ENCODE assay signal across 22 cellular contexts in genomic region chr15:35305031-35305555, GRCh38.
DNase-seq lines count a peak whose midpoint lies in the region; ATAC-seq, FAIRE-seq and TF ChIP-seq lines count a peak whose summit lies in the region.
"Had no signal": no experiment of that assay in that cellular context is flagged by ENCODE, and none has a peak within 500 bp of the region (broad histone marks: within the 10 kb centered on the region; RNA-seq: fewer than 3 reads in every experiment).

No MANE protein-coding gene starts in this region.

- POLR2A ChIA-PET in PC-9 (lab: Charles Lee; ENCODE audit: unreplicated experiment): interaction anchor here (0.6 kb wide), 1 partner anchor 51 kb away, joined by 11 read pairs; no protein-coding TSS in a partner anchor

- H3K9me3 ChIP-seq in PC-9 (ENCODE audit: insufficient read depth, low read depth): no peaks in the 10 kb centered on the region
- no peaks in the 10 kb centered on the region for H3K9me3 ChIP-seq in pancreas
- H3K9me3 ChIP-seq: stomach had no signal

- DNase-seq in EH (ENCODE audit: low read depth) (peak; percentile 51), PC-9 (peak in 1 of 2 experiments; percentile 35), endothelial cell (ENCODE audit: low spot score) (no peak), pancreas (no peak), NCI-H2171 treated with DMSO at 0.1 percent for 48 hours (lab: John Stamatoyannopoulos, UW) (no peak), activated gamma-delta T cell treated with Interleukin-2 at 50 U/mL for 16 hours (no peak), foreskin keratinocyte (no peak)
- DNase-seq in activated CD4-positive, alpha-beta T cell treated with anti-CD3 and anti-CD28 coated beads for 1 hour: no peak
- DNase-seq: activated CD8-positive, alpha-beta memory T cell treated with anti-CD3 and anti-CD28 coated beads for 24 hours; central memory CD4-positive, alpha-beta T cell; effector CD4-positive, alpha-beta T cell; head of caudate nucleus; KBM-7; NCI-H1092; NCI-H2081; NCI-H510A treated with DMSO at 0.1 percent for 48 hours; SHP77 treated with DMSO at 0.1 percent for 48 hours; stomach had no signal

- 0 out of 2 replicates have a peak overlapping the region, but pooled peaks have one; percentile 55 for H3K4me2 ChIP-seq in PC-9

- no peaks in the 10 kb centered on the region for H4K20me1 ChIP-seq in PC-9 (ENCODE audit: insufficient read depth)

- no peak overlapping the region for H2AFZ ChIP-seq in PC-9

- no peaks in the 10 kb centered on the region for H3K79me2 ChIP-seq in PC-9 (ENCODE audit: low read depth)

- H3K4me1 ChIP-seq in PC-9 (replicated peaks; ENCODE audit: insufficient read depth) (peaks cover 27% of the 10 kb centered on the region), pancreas (peaks cover 0 to 14% (median 0%) of the 10 kb centered on the region in 3 donors), foreskin keratinocyte (peaks cover 41% of the 10 kb centered on the region)

- H3K27ac ChIP-seq in PC-9: no peak overlapping the region
- no peak overlapping the region for H3K27ac ChIP-seq in pancreas
- H3K27ac ChIP-seq in foreskin keratinocyte: no peak overlapping the region
- H3K27ac ChIP-seq: HL-60 had no signal

- H3K27me3 ChIP-seq in PC-9 (ENCODE audit: insufficient read depth, low read depth) (no peaks in the 10 kb centered on the region), pancreas (no peaks in the 10 kb centered on the region), foreskin keratinocyte (no peaks in the 10 kb centered on the region)
- H3K27me3 ChIP-seq: stomach had no signal

- peaks cover 38% of the 10 kb centered on the region for H3K4me1 Mint-ChIP-seq in endothelial cell (ENCODE audit: unreplicated experiment)

- peaks cover 2% of the 10 kb centered on the region for H3K27me3 Mint-ChIP-seq in endothelial cell (ENCODE audit: unreplicated experiment)

- WGBS in pancreas, 2 donors: 88 to 90% methylated on average over 2 of the region's 2 CpGs

- H3K9me2 ChIP-seq in PC-9 (ENCODE audit: insufficient read depth): no peaks in the 10 kb centered on the region

- no peaks in the 10 kb centered on the region for H3K36me3 ChIP-seq in PC-9 (ENCODE audit: low read depth)
- no peaks in the 10 kb centered on the region for H3K36me3 ChIP-seq in pancreas
- H3K36me3 ChIP-seq: stomach had no signal

- H3K4me3 ChIP-seq in PC-9 (no peak overlapping the region), pancreas (no peak overlapping the region)
- H3K4me3 ChIP-seq: stomach had no signal

- peak overlapping the region; percentile 34 for H3K27ac Mint-ChIP-seq in endothelial cell (ENCODE audit: unreplicated experiment)
- H3K27ac Mint-ChIP-seq: activated T-helper 1 cell treated with anti-CD3 and anti-CD28 coated beads, Interleukin-12 subunit alpha, Interleukin-12 subunit beta, Interleukin-2, Interleukin-4 antibody, amounts not matched to agents 30 ng/mL and 10 ng/mL and 1 ng/mL, durations not matched to agents 14 hours and 24 hours and 36 hours had no signal

- H3K9me3 Mint-ChIP-seq in endothelial cell (ENCODE audit: unreplicated experiment): no peaks in the 10 kb centered on the region
- H3K9me3 Mint-ChIP-seq: activated T-helper 1 cell treated with anti-CD3 and anti-CD28 coated beads, Interleukin-12 subunit alpha, Interleukin-12 subunit beta, Interleukin-2, Interleukin-4 antibody, amounts not matched to agents 30 ng/mL and 10 ng/mL and 1 ng/mL, durations not matched to agents 14 hours and 24 hours and 36 hours; neural crest cell had no signal

- intact Hi-C loops in PC-9 (cut with micrococcal nuclease; ENCODE audit: unreplicated experiment): no loop called here
- intact Hi-C loops in pancreas (cut with DNase I): no loop called here

- no peak for ATAC-seq in pancreas
- no peak for ATAC-seq in foreskin keratinocyte

- FAIRE-seq in pancreas (lab: Jason Lieb, UNC): peak; percentile 20
- FAIRE-seq: urothelium cell line had no signal

- TF ChIP-seq CTCF in PC-9 (conservative IDR thresholded peaks at IDR 0.05) (no peak), endothelial cell (IDR thresholded peaks at IDR 0.05; ENCODE audit: unreplicated experiment) (no peak), pancreas (IDR thresholded peaks at IDR 0.05) (no peak), foreskin keratinocyte (conservative IDR thresholded peaks at IDR 0.05) (no peak)

- no peaks in the 10 kb centered on the region for H3K36me3 Mint-ChIP-seq in endothelial cell (ENCODE audit: low read depth, unreplicated experiment)

- no peak overlapping the region for H3K4me3 Mint-ChIP-seq in endothelial cell (ENCODE audit: unreplicated experiment)
- H3K4me3 Mint-ChIP-seq: activated T-helper 1 cell treated with anti-CD3 and anti-CD28 coated beads, Interleukin-12 subunit alpha, Interleukin-12 subunit beta, Interleukin-2, Interleukin-4 antibody, amounts not matched to agents 30 ng/mL and 10 ng/mL and 1 ng/mL, durations not matched to agents 14 hours and 24 hours and 36 hours; neural crest cell had no signal

- CTCF ChIA-PET in PC-9 (lab: Charles Lee): no interaction called here

- peaks cover 8% of the 10 kb centered on the region for H3F3A ChIP-seq in PC-9 (ENCODE audit: insufficient read depth, low read depth)

- no TSS peak for BruUV-seq in PC-9 (replicated peaks; lab: Mats Ljungman, UMichigan)
